In the genomic region with DNA sequence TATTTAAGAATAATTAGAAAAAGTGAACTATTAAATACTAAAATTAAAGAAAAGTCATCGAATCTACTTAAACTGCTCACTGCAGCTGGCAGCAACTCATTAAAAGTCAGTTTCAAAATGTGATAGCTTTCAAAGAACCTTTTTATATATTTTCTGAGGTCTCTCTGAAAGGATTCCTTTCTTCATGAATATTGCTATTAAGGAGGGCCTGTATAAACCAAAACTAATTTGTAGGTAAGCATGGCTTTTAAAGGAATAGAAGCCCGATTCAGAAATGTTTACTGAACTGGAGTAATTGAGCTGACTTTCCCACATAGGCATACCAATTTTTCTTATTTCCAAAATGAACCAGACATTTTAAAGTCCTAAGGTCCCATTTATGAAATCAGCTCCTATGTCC, we compare ENCODE assay signal across 1 cellular context.
A peak's percentile ranks its signal among the peaks of the same experiment; 100 is the strongest.
TF ChIP-seq lines count a peak whose summit lies in the region.

No MANE protein-coding gene starts in this region.

TF ChIP-seq in HepG2, 621 proteins besides CTCF, POLR2A, EP300 and RAD21:
- TF ChIP-seq ETV6 (CRISPR knock-in tag; conservative IDR thresholded peaks at IDR 0.05) (no peak), ELF4 (CRISPR knock-in tag; IDR thresholded peaks at IDR 0.05; ENCODE audit: borderline replicate concordance) (peak; percentile 65; the same call in 1 of the 2 replicates)
- TF ChIP-seq, protein P1, sequence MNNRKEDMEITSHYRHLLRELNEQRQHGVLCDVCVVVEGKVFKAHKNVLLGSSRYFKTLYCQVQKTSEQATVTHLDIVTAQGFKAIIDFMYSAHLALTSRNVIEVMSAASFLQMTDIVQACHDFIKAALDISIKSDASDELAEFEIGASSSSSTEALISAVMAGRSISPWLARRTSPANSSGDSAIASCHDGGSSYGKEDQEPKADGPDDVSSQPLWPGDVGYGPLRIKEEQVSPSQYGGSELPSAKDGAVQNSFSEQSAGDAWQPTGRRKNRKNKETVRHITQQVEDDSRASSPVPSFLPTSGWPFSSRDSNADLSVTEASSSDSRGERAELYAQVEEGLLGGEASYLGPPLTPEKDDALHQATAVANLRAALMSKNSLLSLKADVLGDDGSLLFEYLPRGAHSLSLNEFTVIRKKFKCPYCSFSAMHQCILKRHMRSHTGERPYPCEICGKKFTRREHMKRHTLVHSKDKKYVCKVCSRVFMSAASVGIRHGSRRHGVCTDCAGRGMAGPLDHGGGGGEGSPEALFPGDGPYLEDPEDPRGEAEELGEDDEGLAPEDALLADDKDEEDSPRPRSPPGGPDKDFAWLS (CRISPR knock-in tag; IDR thresholded peaks at IDR 0.05; ENCODE audit: borderline replicate concordance), result no peak
